8 cellular contexts compared by ENCODE assay signal in the genomic region with DNA sequence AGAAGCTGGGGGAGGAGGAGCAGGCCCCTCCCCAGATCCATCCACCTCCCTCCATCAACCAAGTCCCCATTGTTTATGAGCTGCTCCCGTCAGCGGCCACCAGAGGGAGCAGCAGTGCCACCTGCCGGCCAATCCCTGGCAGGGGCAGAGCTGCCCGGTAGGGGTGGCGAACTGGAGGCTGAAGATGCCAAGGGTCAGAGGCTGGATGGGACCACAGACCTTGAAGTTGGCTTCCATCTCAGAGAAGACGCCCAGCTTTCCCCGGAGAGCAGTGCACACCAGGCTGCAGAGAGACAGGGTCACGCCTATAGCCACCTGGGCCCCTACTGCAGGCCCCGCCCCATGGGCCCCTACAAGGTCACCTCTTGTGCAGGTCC. TPM values are rescaled to one million over a fixed set of nuclear protein-coding genes. Genes with fewer than 3 reads are reported as not detected.
DNase-seq lines count a peak whose midpoint lies in the region; ATAC-seq and TF ChIP-seq lines count a peak whose summit lies in the region.

No MANE protein-coding gene starts in this region.

- peak overlapping the region; percentile 0 to 90 for H3K27ac Mint-ChIP-seq in activated naive CD4-positive, alpha-beta T cell treated with anti-CD3 and anti-CD28 coated beads, Interleukin-2, amount 50 U/mL, for 72 hours

- intact Hi-C loops in Right ventricle myocardium superior (cut with DNase I) = no loop called here
- intact Hi-C loops in prostate gland (cut with DNase I) = loop anchor here (2.0 kb wide), 1 partner anchor 104 kb away; no protein-coding TSS in a partner anchor

- H3K9me3 Mint-ChIP-seq in activated naive CD4-positive, alpha-beta T cell treated with anti-CD3 and anti-CD28 coated beads, Interleukin-2, amount 50 U/mL, for 72 hours = no peaks in the 10 kb centered on the region

- no peak for TF ChIP-seq POLR2A in prostate gland (IDR thresholded peaks at IDR 0.05)

- no peaks in the 10 kb centered on the region for H3K27me3 ChIP-seq in GM06990 (replicated peaks; ENCODE audit: control insufficient read depth, insufficient read depth, low read length)
- no peaks in the 10 kb centered on the region for H3K27me3 ChIP-seq in prostate gland (replicated peaks; ENCODE audit: insufficient read depth)

- H3K36me3 Mint-ChIP-seq in activated naive CD4-positive, alpha-beta T cell treated with anti-CD3 and anti-CD28 coated beads, Interleukin-2, amount 50 U/mL, for 72 hours = peaks cover 12 to 15% of the 10 kb centered on the region in 2 donors

- H3K27ac ChIP-seq in prostate gland = no peak overlapping the region

- H3K36me3 ChIP-seq in GM06990 (ENCODE audit: control insufficient read depth, insufficient read depth, low read length) (peaks cover 30% of the 10 kb centered on the region), prostate gland (no peaks in the 10 kb centered on the region)

- ATAC-seq in activated naive CD4-positive, alpha-beta T cell treated with anti-CD3 and anti-CD28 coated beads, Interleukin-2, amount 50 U/mL, for 72 hours = peak; percentile 39 to 55
- peak; percentile 27 for ATAC-seq in Right ventricle myocardium superior (ENCODE audit: poor library complexity)
- ATAC-seq in GM21717 (IDR thresholded peaks at IDR 0.05; ENCODE audit: unreplicated experiment) = no peak

- peaks cover 7% of the 10 kb centered on the region for H3K4me1 ChIP-seq in prostate gland (replicated peaks)

- peak; percentile 100 for TF ChIP-seq CTCF in GM06990 (IDR thresholded peaks at IDR 0.05; ENCODE audit: insufficient read depth, low read length, poor library complexity, severe bottlenecking)
- peak; percentile 98 to 99 (median 99) for TF ChIP-seq CTCF in prostate gland (IDR thresholded peaks at IDR 0.05)

- H3K9me3 ChIP-seq in prostate gland = no peaks in the 10 kb centered on the region

- H3K4me3 ChIP-seq in GM06990 (replicated peaks; ENCODE audit: low read depth, low read length) (no peak overlapping the region), prostate gland (no peak overlapping the region)

- 29% methylated on average over 9 of the region's 9 CpGs for whole genome bisulfite sequencing in prostate gland

- DNase-seq in GM06990 (ENCODE audit: extremely low read depth, insufficient read length) (peak; percentile 80), MV-4-11 (lab: John Stamatoyannopoulos, UW) (peak; percentile 61), SKM-1 treated with dmso at 0.1 percent for 144 hours (lab: John Stamatoyannopoulos, UW; ENCODE audit: unreplicated experiment) (peak; percentile 75), Right ventricle myocardium superior (peak; percentile 85), prostate gland (ENCODE audit: low spot score) (peak; percentile 62), A172 (ENCODE audit: low spot score) (no peak)
- DNase-seq in activated naive CD4-positive, alpha-beta T cell treated with anti-CD3 and anti-CD28 coated beads, Interleukin-2, amount 50 U/mL, for 72 hours (ENCODE audit: low spot score in 2 of 2) = peak; percentile 79 to 89

RNA-seq across cellular contexts. Expression of gene FIBP, which starts 3.6 kb away (rescaled TPM):
- total RNA-seq in activated naive CD4-positive, alpha-beta T cell treated with anti-CD3 and anti-CD28 coated beads, Interleukin-2, amount 50 U/mL, for 72 hours = 100 to 1,000 TPM in 1 of 2 donors, 10 to 100 TPM in 1; 69.4 to 101 TPM
- total RNA-seq in Right ventricle myocardium superior (37.7 TPM), prostate gland (100 to 1,000 TPM in 1 of 2 donors, 10 to 100 TPM in 1; 87.7 to 151 TPM)
- total RNA-seq in A172 (2014; rRNA removed; shearing (Covaris generic)) = 131 and 171 TPM in 2 replicates

RNA-seq across cellular contexts. Expression of gene CTSW, which starts 5.1 kb away (rescaled TPM):
- total RNA-seq in activated naive CD4-positive, alpha-beta T cell treated with anti-CD3 and anti-CD28 coated beads, Interleukin-2, amount 50 U/mL, for 72 hours = 10 to 100 TPM in 1 of 2 donors, 1 to 10 TPM in 1; 2.2 to 16.8 TPM
- total RNA-seq in Right ventricle myocardium superior (0.73 TPM), prostate gland (1 to 10 TPM; 1.3 to 1.8 TPM)
- 0.79 and 1.8 TPM in 2 replicates for total RNA-seq in A172 (2014; rRNA removed; shearing (Covaris generic))

RNA-seq across cellular contexts. Expression of gene CCDC85B, which starts 5.8 kb away (rescaled TPM):
- 10 to 100 TPM; 29.4 to 37.2 TPM for total RNA-seq in activated naive CD4-positive, alpha-beta T cell treated with anti-CD3 and anti-CD28 coated beads, Interleukin-2, amount 50 U/mL, for 72 hours
- total RNA-seq in Right ventricle myocardium superior (27.9 TPM), prostate gland (10 to 100 TPM; 40.4 to 55.0 TPM)
- total RNA-seq in A172 (2014; rRNA removed; shearing (Covaris generic)) = 27.3 and 28.0 TPM in 2 replicates

RNA-seq across cellular contexts. Expression of gene EFEMP2, which starts 12.1 kb away (rescaled TPM):
- total RNA-seq in activated naive CD4-positive, alpha-beta T cell treated with anti-CD3 and anti-CD28 coated beads, Interleukin-2, amount 50 U/mL, for 72 hours = 10 to 100 TPM; 15.2 to 41.8 TPM
- total RNA-seq in Right ventricle myocardium superior = 80.0 TPM
- 10 to 100 TPM; 40.0 to 84.5 TPM for total RNA-seq in prostate gland
- 48.5 and 56.8 TPM in 2 replicates for total RNA-seq in A172 (2014; rRNA removed; shearing (Covaris generic))

RNA-seq across cellular contexts. Expression of gene FOSL1, which starts 15.5 kb away (rescaled TPM):
- total RNA-seq in activated naive CD4-positive, alpha-beta T cell treated with anti-CD3 and anti-CD28 coated beads, Interleukin-2, amount 50 U/mL, for 72 hours = 1 to 10 TPM; 7.4 to 9.5 TPM
- 0.70 TPM for total RNA-seq in Right ventricle myocardium superior
- total RNA-seq in prostate gland = 1 to 10 TPM; 2.6 to 3.4 TPM
- 71.3 and 109 TPM in 2 replicates for total RNA-seq in A172 (2014; rRNA removed; shearing (Covaris generic))
